8 cellular contexts compared by ENCODE assay signal in the genomic region with DNA sequence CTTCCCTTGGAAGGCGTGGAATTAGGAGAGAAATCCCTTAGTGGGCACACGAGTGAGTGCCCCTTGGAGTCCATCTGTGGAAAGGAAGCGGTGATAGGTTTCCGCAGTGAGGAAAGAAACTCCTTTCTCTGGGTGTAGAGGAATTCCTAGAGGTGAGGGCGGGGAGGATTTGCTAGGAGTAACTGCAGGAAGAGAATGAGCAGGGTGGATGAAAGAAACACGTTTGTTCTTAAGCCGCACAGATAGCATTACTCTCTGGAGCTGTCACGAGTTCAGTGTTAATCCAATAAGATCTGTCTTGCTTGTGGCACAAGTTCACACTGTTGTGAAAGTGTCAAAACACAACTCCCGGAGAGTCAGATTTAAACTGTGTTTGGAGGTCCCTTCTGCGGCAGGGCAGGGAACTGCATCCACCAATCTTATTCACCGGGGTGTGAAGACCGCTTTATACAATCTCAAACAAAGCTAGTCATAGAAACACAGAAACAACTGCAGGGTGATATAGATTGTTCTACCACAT. TPM values are rescaled to one million over a fixed set of nuclear protein-coding genes. Genes with fewer than 3 reads are reported as not detected.
A peak's percentile ranks its signal among the peaks of the same experiment; 100 is the strongest.
DNase-seq lines count a peak whose midpoint lies in the region; ATAC-seq and TF ChIP-seq lines count a peak whose summit lies in the region.

No MANE protein-coding gene starts in this region.

- no peaks in the 10 kb centered on the region for H3K9me3 ChIP-seq in mucosa of rectum (ENCODE audit: control insufficient read depth in 2 of 2, low read length in 2 of 2)

- in situ Hi-C loops in SK-MEL-5 (cut with HindIII; ENCODE audit: low pct_unique_long_range_greater_than_20kb, low sequenced_read_pairs) = no loop called here

- peaks cover 4 to 7% of the 10 kb centered on the region in 2 donors for H3K4me1 ChIP-seq in mucosa of rectum (ENCODE audit: control insufficient read depth in 2 of 2, insufficient read depth in 2 of 2, low read length in 2 of 2)

- H3K27me3 ChIP-seq in mucosa of rectum (ENCODE audit: control insufficient read depth in 2 of 2, insufficient read depth in 2 of 2, low read length in 2 of 2) = peaks cover 7 to 8% of the 10 kb centered on the region in 2 donors

- peak overlapping the region; percentile 15 to 53 for H3K9ac ChIP-seq in mucosa of rectum (ENCODE audit: low read depth in 1 of 2, low read length in 2 of 2)

- DNase-seq in AG10803 (ENCODE audit: low read depth) = peak; percentile 29
- DNase-seq in SK-MEL-5 (ENCODE audit: low read depth, low spot score) = peak; percentile 43
- peak; percentile 34 to 48 for DNase-seq in erythroblast (lab: John Stamatoyannopoulos, UW)
- DNase-seq in ureter (ENCODE audit: low spot score) = peak; percentile 51
- no peak for DNase-seq in hepatic stellate cell (ENCODE audit: low spot score)

- peak; percentile 35 for TF ChIP-seq CTCF in AG10803 (conservative IDR thresholded peaks at IDR 0.05; ENCODE audit: low read length)

- no peak overlapping the region for H3K4me3 ChIP-seq in AG10803 (ENCODE audit: low read length)
- peak overlapping the region; percentile 62 to 64 for H3K4me3 ChIP-seq in mucosa of rectum (ENCODE audit: low read length in 2 of 2)

- no peaks in the 10 kb centered on the region for H3K36me3 ChIP-seq in mucosa of rectum (ENCODE audit: control insufficient read depth in 2 of 2, insufficient read depth in 2 of 2, low read length in 2 of 2)

- no peak for TF ChIP-seq POLR2A in erythroblast (IDR thresholded peaks at IDR 0.05; ENCODE audit: low read length)

- ATAC-seq in GM18870 (IDR thresholded peaks at IDR 0.05; ENCODE audit: unreplicated experiment) (peak; percentile 85), HG03095 (IDR thresholded peaks at IDR 0.05; ENCODE audit: unreplicated experiment) (peak; percentile 68)

- H3K27ac ChIP-seq in mucosa of rectum (ENCODE audit: low read depth in 2 of 2, low read length in 2 of 2) = peak overlapping the region; percentile 50 to 63

RNA-seq across cellular contexts. Expression of a gene that starts 1.2 kb away (rescaled TPM):
- not detected in 2 replicates for total RNA-seq in SK-MEL-5 (2014; rRNA removed; shearing (Covaris generic))
- not detected in 2 replicates for polyA plus RNA-seq in SK-MEL-5 (2015; cell fraction: cytosol; rRNA removed)
- not detected in 2 replicates for polyA plus RNA-seq in SK-MEL-5 (2015; cell fraction: nucleus; rRNA removed)
- 3.6 TPM for total RNA-seq in ureter
